Comparison of ENCODE assay signal across 18 cellular contexts in genomic region chr1:1625824-1626206, GRCh38. TPM values are rescaled to one million over a fixed set of nuclear protein-coding genes. Genes with fewer than 3 reads are reported as not detected.
DNase-seq lines count a peak whose midpoint lies in the region; ATAC-seq and TF ChIP-seq lines count a peak whose summit lies in the region.
"Had no signal": no experiment of that assay in that cellular context is flagged by ENCODE, and none has a peak within 500 bp of the region (broad histone marks: within the 10 kb centered on the region; RNA-seq: fewer than 3 reads in every experiment).

No MANE protein-coding gene starts in this region.

- H2AFZ ChIP-seq in HCT116 (ENCODE audit: low read depth, low read length, poor library complexity, severe bottlenecking) = no peak overlapping the region

- peak overlapping the region in 8 of 10 donors; percentile 44 to 83 (median 68) for H3K27ac ChIP-seq in heart right ventricle
- no peak overlapping the region for H3K27ac ChIP-seq in right atrium auricular region
- H3K27ac ChIP-seq in HCT116 (ENCODE audit: low read depth, low read length) = peak overlapping the region; percentile 29; the same call in 1 of the 2 replicates

- CTCF ChIA-PET in HCT116 (lab: Charles Lee) = no interaction called here

- TF ChIP-seq CTCF in heart right ventricle (IDR thresholded peaks at IDR 0.05) = no peak
- TF ChIP-seq CTCF in right atrium auricular region (IDR thresholded peaks at IDR 0.05) = no peak
- no peak for TF ChIP-seq CTCF in HCT116 (IDR thresholded peaks at IDR 0.05 in 2 of 3, conservative IDR thresholded peaks at IDR 0.05 in 1 of 3; ENCODE audit: borderline replicate concordance in 1 of 3, insufficient read depth in 1 of 3, low read depth in 2 of 3, low read length in 2 of 3)
- no peak for TF ChIP-seq CTCF in HFFc6 (IDR thresholded peaks at IDR 0.05)

- peaks cover 4 to 38% (median 9%) of the 10 kb centered on the region in 9 donors for H3K4me1 ChIP-seq in heart right ventricle
- H3K4me1 ChIP-seq in right atrium auricular region = peaks cover 0 to 33% of the 10 kb centered on the region in 2 donors
- peaks cover 4 to 38% of the 10 kb centered on the region in 2 experiments for H3K4me1 ChIP-seq in HCT116 (ENCODE audit: control insufficient read depth in 1 of 2, insufficient read depth in 2 of 2, low read length in 2 of 2)

- H3K4me2 ChIP-seq in HCT116 (ENCODE audit: low read length) = no peak overlapping the region; the same call in 1 of the 2 replicates

- H3K27me3 Mint-ChIP-seq in HFFc6 (ENCODE audit: insufficient read depth) = peaks cover 1% of the 10 kb centered on the region; the same call in 1 of the 2 replicates
- peaks cover 4 to 5% of the 10 kb centered on the region in 2 donors for H3K27me3 Mint-ChIP-seq in stimulated activated naive B cell treated with anti-CD40 and anti-IgM and Interleukin-4, amounts not matched to agents 10 μg/mL and 1 μg/mL and 100 μg/mL, for 72 hours

- peaks cover 0 to 41% (median 8%) of the 10 kb centered on the region in 9 donors for H3K36me3 ChIP-seq in heart right ventricle
- peaks cover 13% of the 10 kb centered on the region for H3K36me3 ChIP-seq in right atrium auricular region
- no peaks in the 10 kb centered on the region for H3K36me3 ChIP-seq in HCT116 (ENCODE audit: control insufficient read depth in 1 of 2, insufficient read depth in 2 of 2, low read length in 2 of 2)
- H3K36me3 ChIP-seq: MG63 had no signal

- RAD21 ChIA-PET in HCT116 (lab: Charles Lee; ENCODE audit: low non-redundant PET in 1 of 2, low total read pairs in 2 of 2, uncharacterized antibody in 2 of 2, unreplicated experiment in 2 of 2) = no interaction called here

- H3K9me3 ChIP-seq in heart right ventricle (no peaks in the 10 kb centered on the region), right atrium auricular region (no peaks in the 10 kb centered on the region), HCT116 (ENCODE audit: control insufficient read depth in 1 of 2, insufficient read depth in 1 of 2, low read depth in 1 of 2, low read length in 2 of 2) (no peaks in the 10 kb centered on the region)
- H3K9me3 ChIP-seq: MG63 had no signal

- intact Hi-C loops in heart right ventricle (cut with DNase I) = no loop called here
- intact Hi-C loops in HCT116 (cut with micrococcal nuclease) = no loop called here
- intact Hi-C loops in left ventricle myocardium superior (cut with micrococcal nuclease) = no loop called here

- H3K27ac Mint-ChIP-seq in HFFc6 = no peak overlapping the region
- no peak overlapping the region for H3K27ac Mint-ChIP-seq in stimulated activated naive B cell treated with anti-CD40 and anti-IgM and Interleukin-4, amounts not matched to agents 10 μg/mL and 1 μg/mL and 100 μg/mL, for 72 hours
- H3K27ac Mint-ChIP-seq: CD4-positive, alpha-beta T cell had no signal

- POLR2A ChIA-PET in HCT116 (lab: Charles Lee) = interaction anchor here (1.4 kb wide), 1 partner anchor 11 kb away, joined by 3 read pairs; the partner anchor contains the start of gene MIB2

- no TSS peak for BruUV-seq in HCT116 (replicated peaks; lab: Mats Ljungman, UMichigan)

- H3K9me3 Mint-ChIP-seq in HFFc6 = no peaks in the 10 kb centered on the region
- peaks cover 0 to 2% of the 10 kb centered on the region in 2 donors for H3K9me3 Mint-ChIP-seq in stimulated activated naive B cell treated with anti-CD40 and anti-IgM and Interleukin-4, amounts not matched to agents 10 μg/mL and 1 μg/mL and 100 μg/mL, for 72 hours
- H3K9me3 Mint-ChIP-seq: CD4-positive, alpha-beta T cell had no signal

- no peaks in the 10 kb centered on the region for H3K9me2 ChIP-seq in HCT116 (ENCODE audit: insufficient read depth)

- ATAC-seq in heart right ventricle (peak in 2 of 8 donors; percentile 1 to 8), HCT116 (no peak), left ventricle myocardium superior (peak; percentile 4)
- no peak for ATAC-seq in stimulated activated naive B cell treated with anti-CD40 and anti-IgM and Interleukin-4, amounts not matched to agents 10 μg/mL and 1 μg/mL and 100 μg/mL, for 72 hours (replicated peaks)

- H3K27me3 ChIP-seq in heart right ventricle (peaks cover 0 to 26% (median 6%) of the 10 kb centered on the region in 7 donors), right atrium auricular region (no peaks in the 10 kb centered on the region), HCT116 (ENCODE audit: insufficient read depth, low read length) (no peaks in the 10 kb centered on the region)
- H3K27me3 ChIP-seq: MG63 had no signal

- H3K4me3 Mint-ChIP-seq in HFFc6 = no peak overlapping the region
- H3K4me3 Mint-ChIP-seq in stimulated activated naive B cell treated with anti-CD40 and anti-IgM and Interleukin-4, amounts not matched to agents 10 μg/mL and 1 μg/mL and 100 μg/mL, for 72 hours = no peak overlapping the region
- H3K4me3 Mint-ChIP-seq: CD4-positive, alpha-beta T cell had no signal

- peaks cover 13% of the 10 kb centered on the region; the same call in 1 of the 2 replicates for H3K79me2 ChIP-seq in HCT116 (ENCODE audit: insufficient read depth, low read length)

- TF ChIP-seq POLR2A in HCT116 (IDR thresholded peaks at IDR 0.05; ENCODE audit: borderline replicate concordance, extremely low read depth, insufficient read depth, insufficient read length) = no peak

- DNase-seq in heart right ventricle (no peak), right atrium auricular region (ENCODE audit: low spot score) (no peak), HCT116 (ENCODE audit: low read depth, low spot score) (no peak), left ventricle myocardium superior (peak; percentile 26), HFFc6 (no peak)
- no peak for DNase-seq in central memory CD4-positive, alpha-beta T cell
- no peak for DNase-seq in stimulated activated naive B cell treated with anti-CD40 and anti-IgM and Interleukin-4, amounts not matched to agents 10 μg/mL and 1 μg/mL and 100 μg/mL, for 72 hours
- DNase-seq: CD4-positive, alpha-beta T cell; DND-41; GOT3; MG63; NCI-H1417; NCI-H2081 treated with DMSO at 0.1 percent for 48 hours; NCI-H446; NCI-H526; OCI-M1; SHP77 had no signal

- H3K9ac ChIP-seq in HCT116 (ENCODE audit: low read length) = no peak overlapping the region

- 80 to 91% methylated on average over 8 of the region's 8 CpGs for WGBS in heart right ventricle, 2 donors

- TF ChIP-seq RAD21 in HCT116 (IDR thresholded peaks at IDR 0.05; ENCODE audit: low read depth) = no peak

- H4K20me1 ChIP-seq in HCT116 (ENCODE audit: insufficient read depth) = no peaks in the 10 kb centered on the region

- H3K4me3 ChIP-seq in heart right ventricle (peak overlapping the region in 6 of 10 donors; percentile 10 to 41 (median 26)), right atrium auricular region (no peak overlapping the region), HCT116 (replicated peaks in 1 of 2; ENCODE audit: low read depth in 1 of 2, low read length in 2 of 2) (no peak overlapping the region)
- H3K4me3 ChIP-seq: K562, MG63 had no signal

- no peaks in the 10 kb centered on the region; the same call in 1 of the 2 replicates for H3K4me1 Mint-ChIP-seq in HFFc6 (ENCODE audit: low read depth)
- peaks cover 5% of the 10 kb centered on the region in 2 donors for H3K4me1 Mint-ChIP-seq in stimulated activated naive B cell treated with anti-CD40 and anti-IgM and Interleukin-4, amounts not matched to agents 10 μg/mL and 1 μg/mL and 100 μg/mL, for 72 hours

- no peaks in the 10 kb centered on the region for H3K36me3 Mint-ChIP-seq in HFFc6 (ENCODE audit: low read depth)
- H3K36me3 Mint-ChIP-seq in stimulated activated naive B cell treated with anti-CD40 and anti-IgM and Interleukin-4, amounts not matched to agents 10 μg/mL and 1 μg/mL and 100 μg/mL, for 72 hours = peaks cover 2 to 11% of the 10 kb centered on the region in 2 donors

TF ChIP-seq in HCT116, 20 proteins besides CTCF, POLR2A, EP300 and RAD21 (continues in another document):
- TF ChIP-seq FOSL1 (IDR thresholded peaks at IDR 0.05; ENCODE audit: low read depth) = no peak
- no peak for TF ChIP-seq SP1 (IDR thresholded peaks at IDR 0.05; ENCODE audit: low read depth)
- no peak for TF ChIP-seq CEBPB (IDR thresholded peaks at IDR 0.05; ENCODE audit: low read depth)
- no peak for TF ChIP-seq ZNF274 (IDR thresholded peaks at IDR 0.05; ENCODE audit: low read depth, low read length)

RNA-seq across cellular contexts. Expression of gene MMP23B, which starts 6.2 kb away (rescaled TPM):
- total RNA-seq in heart right ventricle (10 to 100 TPM; 21.5 to 87.0 (median 63.1) TPM), right atrium auricular region (10 to 100 TPM; 17.5 to 26.9 TPM), HCT116 (2021; ENCODE audit: unreplicated experiment) (8.7 TPM), left ventricle myocardium superior (47.9 TPM)
- 100 to 1,000 TPM in 1 of 2 donors, 10 to 100 TPM in 1; 14.2 to 113 TPM for polyA plus RNA-seq in heart right ventricle
- polyA plus RNA-seq in HCT116 (2012) = 0.87 and 1.5 TPM in 2 replicates
- total RNA-seq in HFFc6 (2021; fragmentation: NEBNext Ultra II Directional; extraction: Animal tissue kit (Norgen Biotek cat#: 25700)) = 1 to 10 TPM; 2.8 to 7.1 (median 5.1) TPM

RNA-seq across cellular contexts. Expression of gene MIB2, which starts 10.5 kb away (rescaled TPM):
- total RNA-seq in heart right ventricle = 100 to 1,000 TPM in 1 of 10 donors, 10 to 100 TPM in 9; 53.6 to 110 (median 74.7) TPM
- 100 to 1,000 TPM in 1 of 2 donors, 10 to 100 TPM in 1; 56.0 to 248 TPM for polyA plus RNA-seq in heart right ventricle
- total RNA-seq in right atrium auricular region = 10 to 100 TPM; 42.4 to 45.6 TPM
- 194 TPM for total RNA-seq in HCT116 (2021; ENCODE audit: unreplicated experiment)
- 136 and 167 TPM in 2 replicates for polyA plus RNA-seq in HCT116 (2012)
- 131 TPM for total RNA-seq in left ventricle myocardium superior
- total RNA-seq in HFFc6 (2021; fragmentation: NEBNext Ultra II Directional; extraction: Animal tissue kit (Norgen Biotek cat#: 25700)) = 10 to 100 TPM; 41.9 to 62.8 (median 44.0) TPM

RNA-seq across cellular contexts. Expression of gene FNDC10, which starts 25.9 kb away (rescaled TPM):
- total RNA-seq in heart right ventricle = 1 to 10 TPM in 8 of 10 donors, under 1 TPM in 2; 0.66 to 5.9 (median 2.3) TPM
- polyA plus RNA-seq in heart right ventricle = 1 to 10 TPM; 1.1 to 3.8 TPM
- total RNA-seq in right atrium auricular region = 1 to 10 TPM; 2.5 to 2.7 TPM
- total RNA-seq in HCT116 (2021; ENCODE audit: unreplicated experiment) = 8.4 TPM
- polyA plus RNA-seq in HCT116 (2012) = 4.1 and 6.1 TPM in 2 replicates
- 3.6 TPM for total RNA-seq in left ventricle myocardium superior
- 1 to 10 TPM; 1.6 to 4.0 (median 2.0) TPM for total RNA-seq in HFFc6 (2021; fragmentation: NEBNext Ultra II Directional; extraction: Animal tissue kit (Norgen Biotek cat#: 25700))

RNA-seq across cellular contexts. Expression of gene CDK11B, which starts 33.0 kb away (rescaled TPM):
- 10 to 100 TPM; 20.9 to 30.4 (median 23.8) TPM for total RNA-seq in heart right ventricle
- 10 to 100 TPM; 31.4 to 34.1 TPM for polyA plus RNA-seq in heart right ventricle
- 10 to 100 TPM; 16.2 to 19.7 TPM for total RNA-seq in right atrium auricular region
- 31.5 TPM for total RNA-seq in HCT116 (2021; ENCODE audit: unreplicated experiment)
- polyA plus RNA-seq in HCT116 (2012) = 30.9 and 32.5 TPM in 2 replicates
- 26.1 TPM for total RNA-seq in left ventricle myocardium superior
- 10 to 100 TPM; 21.6 to 27.5 (median 24.8) TPM for total RNA-seq in HFFc6 (2021; fragmentation: NEBNext Ultra II Directional; extraction: Animal tissue kit (Norgen Biotek cat#: 25700))

RNA-seq across cellular contexts. Expression of gene SSU72, which starts 51.2 kb away (rescaled TPM):
- total RNA-seq in heart right ventricle (100 to 1,000 TPM in 4 of 10 donors, 10 to 100 TPM in 6; 73.8 to 138 (median 77.9) TPM), right atrium auricular region (100 to 1,000 TPM in 1 of 2 donors, 10 to 100 TPM in 1; 98.3 to 121 TPM), HCT116 (2021; ENCODE audit: unreplicated experiment) (134 TPM), left ventricle myocardium superior (118 TPM)
- polyA plus RNA-seq in heart right ventricle = 100 to 1,000 TPM in 1 of 2 donors, 10 to 100 TPM in 1; 96.3 to 122 TPM
- polyA plus RNA-seq in HCT116 (2012) = 76.4 and 94.8 TPM in 2 replicates
- 100 to 1,000 TPM; 132 to 156 (median 137) TPM for total RNA-seq in HFFc6 (2021; fragmentation: NEBNext Ultra II Directional; extraction: Animal tissue kit (Norgen Biotek cat#: 25700))

Comparison
In these comparisons a context has a peak if more than half of its experiments do, and no peak if none do; other contexts are left out.
1. H3K27ac ChIP-seq: peak in heart right ventricle (8 of 10) and HCT116 (single experiment); none in right atrium auricular region (0 of 2).
2. H3K4me3 ChIP-seq: peak in heart right ventricle (6 of 10); none in right atrium auricular region (0 of 2) and HCT116 (0 of 2).